43 cellular contexts compared by ENCODE assay signal in the genomic region with DNA sequence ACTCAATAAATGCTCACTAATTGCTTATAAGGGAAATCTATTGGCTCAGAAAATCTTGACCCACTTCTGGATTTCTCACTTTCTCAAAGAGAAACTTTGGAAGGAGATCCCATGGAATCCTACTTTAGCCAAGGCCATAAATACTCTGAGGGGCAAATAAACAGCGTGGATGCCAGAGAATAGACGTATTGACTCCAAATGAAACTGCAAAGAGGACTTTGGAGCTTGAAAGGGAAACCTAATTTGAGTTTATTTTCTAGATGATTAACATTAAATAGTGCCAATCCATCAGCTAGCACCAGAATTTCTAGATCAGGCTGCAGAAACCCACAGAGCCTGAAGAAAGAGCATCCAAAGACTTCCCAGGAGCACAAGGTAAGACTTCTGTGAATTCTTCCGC. TPM values are rescaled to one million over a fixed set of nuclear protein-coding genes. Genes with fewer than 3 reads are reported as not detected.
"Had no signal": no experiment of that assay in that cellular context is flagged by ENCODE, and none has a peak within 500 bp of the region (broad histone marks: within the 10 kb centered on the region; RNA-seq: fewer than 3 reads in every experiment).

MS4A18 (plus strand) TSS at position 301 of the 400 bp plus-strand sequence.

- H3K9me3 ChIP-seq: adrenal gland, ascending aorta, body of pancreas, breast epithelium had no signal

- H3K4me3 ChIP-seq: adrenal gland, ascending aorta, body of pancreas, breast epithelium, cardiac muscle cell had no signal

- H3K36me3 ChIP-seq: adrenal gland, ascending aorta, brain microvascular endothelial cell, breast epithelium, cardiac muscle cell had no signal

- H3K4me3 Mint-ChIP-seq: activated naive CD4-positive, alpha-beta T cell treated with anti-CD3 and anti-CD28 coated beads for 36 hours; activated naive CD4-positive, alpha-beta T cell treated with anti-CD3 and anti-CD28 coated beads, Interleukin-2, amount 10 ng/mL, durations not matched to agents 7 days and 5 days; activated naive CD4-positive, alpha-beta T cell treated with anti-CD3 and anti-CD28 coated beads, Interleukin-2, amount 50 U/mL, for 24 hours; activated naive CD8-positive, alpha-beta T cell; activated naive CD8-positive, alpha-beta T cell treated with anti-CD3 and anti-CD28 coated beads for 36 hours; activated naive CD8-positive, alpha-beta T cell treated with anti-CD3 and anti-CD28 coated beads, Interleukin-2, amount 10 ng/mL, durations not matched to agents 7 days and 5 days; activated naive CD8-positive, alpha-beta T cell treated with anti-CD3 and anti-CD28 coated beads, Interleukin-2, amount 50 U/mL, for 24 hours; activated T-cell treated with anti-CD3 and anti-CD28 coated beads, Interleukin-2, amount 50 U/mL, for 24 hours; activated T-cell treated with anti-CD3 and anti-CD28 coated beads, Interleukin-2, amount 50 U/mL, for 72 hours; activated T-helper 1 cell treated with anti-CD3 and anti-CD28 coated beads, Interleukin-12 subunit alpha, Interleukin-12 subunit beta, Interleukin-2, Interleukin-4 antibody, amounts not matched to agents 30 ng/mL and 10 ng/mL and 1 ng/mL, durations not matched to agents 14 hours and 24 hours and 36 hours; activated T-helper 17 cell treated with anti-CD3 and anti-CD28 coated beads, Interleukin-2, amount 50 U/mL, for 72 hours; brain; central memory CD8-positive, alpha-beta T cell had no signal

- H3K36me3 Mint-ChIP-seq: activated naive CD4-positive, alpha-beta T cell treated with anti-CD3 and anti-CD28 coated beads, Interleukin-2, amount 10 ng/mL, durations not matched to agents 7 days and 5 days; activated naive CD4-positive, alpha-beta T cell treated with anti-CD3 and anti-CD28 coated beads, Interleukin-2, amount 50 U/mL, for 24 hours; activated naive CD4-positive, alpha-beta T cell treated with anti-CD3 and anti-CD28 coated beads, Interleukin-2, amount 50 U/mL, for 72 hours; activated naive CD8-positive, alpha-beta T cell; activated naive CD8-positive, alpha-beta T cell treated with anti-CD3 and anti-CD28 coated beads for 36 hours; activated naive CD8-positive, alpha-beta T cell treated with anti-CD3 and anti-CD28 coated beads, Interleukin-2, amount 10 ng/mL, durations not matched to agents 7 days and 5 days; brain had no signal

- H3K27me3 ChIP-seq: adrenal gland, ascending aorta, body of pancreas, brain microvascular endothelial cell had no signal

- H3K4me1 Mint-ChIP-seq: activated naive CD4-positive, alpha-beta T cell treated with anti-CD3 and anti-CD28 coated beads, Interleukin-2, amount 10 ng/mL, durations not matched to agents 7 days and 5 days; activated naive CD4-positive, alpha-beta T cell treated with anti-CD3 and anti-CD28 coated beads, Interleukin-2, amount 50 U/mL, for 24 hours; activated naive CD8-positive, alpha-beta T cell treated with anti-CD3 and anti-CD28 coated beads for 36 hours; activated naive CD8-positive, alpha-beta T cell treated with anti-CD3 and anti-CD28 coated beads, Interleukin-2, amount 10 ng/mL, durations not matched to agents 7 days and 5 days; activated naive CD8-positive, alpha-beta T cell treated with anti-CD3 and anti-CD28 coated beads, Interleukin-2, amount 50 U/mL, for 24 hours; activated T-helper 17 cell treated with anti-CD3 and anti-CD28 coated beads, Interleukin-2, amount 50 U/mL, for 72 hours; brain; central memory CD8-positive, alpha-beta T cell had no signal

- H3K9me3 Mint-ChIP-seq: activated naive CD4-positive, alpha-beta T cell treated with anti-CD3 and anti-CD28 coated beads for 36 hours; activated naive CD4-positive, alpha-beta T cell treated with anti-CD3 and anti-CD28 coated beads, Interleukin-2, amount 10 ng/mL, durations not matched to agents 7 days and 5 days; activated naive CD4-positive, alpha-beta T cell treated with anti-CD3 and anti-CD28 coated beads, Interleukin-2, amount 50 U/mL, for 24 hours; activated naive CD4-positive, alpha-beta T cell treated with anti-CD3 and anti-CD28 coated beads, Interleukin-2, amount 50 U/mL, for 72 hours; activated naive CD8-positive, alpha-beta T cell treated with anti-CD3 and anti-CD28 coated beads for 36 hours; activated naive CD8-positive, alpha-beta T cell treated with anti-CD3 and anti-CD28 coated beads, Interleukin-2, amount 10 ng/mL, durations not matched to agents 7 days and 5 days; activated naive CD8-positive, alpha-beta T cell treated with anti-CD3 and anti-CD28 coated beads, Interleukin-2, amount 50 U/mL, for 24 hours; activated T-cell treated with anti-CD3 and anti-CD28 coated beads, Interleukin-2, amount 50 U/mL, for 24 hours; activated T-cell treated with anti-CD3 and anti-CD28 coated beads, Interleukin-2, amount 50 U/mL, for 72 hours; activated T-helper 1 cell treated with anti-CD3 and anti-CD28 coated beads, Interleukin-12 subunit alpha, Interleukin-12 subunit beta, Interleukin-2, Interleukin-4 antibody, amounts not matched to agents 30 ng/mL and 10 ng/mL and 1 ng/mL, durations not matched to agents 14 hours and 24 hours and 36 hours; activated T-helper 17 cell treated with anti-CD3 and anti-CD28 coated beads, Interleukin-2, amount 50 U/mL, for 72 hours; activated T-helper 2 cell treated with anti-CD3 and anti-CD28 coated beads, Interferon-gamma antibody, Interleukin-2, Interleukin-4, amounts not matched to agents 10 μg/mL and 5 μg/mL and 100 μg/mL, durations not matched to agents 14 hours and 24 hours and 36 hours; brain; central memory CD8-positive, alpha-beta T cell had no signal

- H3K27ac Mint-ChIP-seq: activated naive CD4-positive, alpha-beta T cell treated with anti-CD3 and anti-CD28 coated beads for 36 hours; activated naive CD4-positive, alpha-beta T cell treated with anti-CD3 and anti-CD28 coated beads, Interleukin-2, amount 10 ng/mL, durations not matched to agents 7 days and 5 days; activated naive CD4-positive, alpha-beta T cell treated with anti-CD3 and anti-CD28 coated beads, Interleukin-2, amount 50 U/mL, for 24 hours; activated naive CD4-positive, alpha-beta T cell treated with anti-CD3 and anti-CD28 coated beads, Interleukin-2, amount 50 U/mL, for 72 hours; activated naive CD8-positive, alpha-beta T cell; activated naive CD8-positive, alpha-beta T cell treated with anti-CD3 and anti-CD28 coated beads for 36 hours; activated naive CD8-positive, alpha-beta T cell treated with anti-CD3 and anti-CD28 coated beads, Interleukin-2, amount 10 ng/mL, durations not matched to agents 7 days and 5 days; activated naive CD8-positive, alpha-beta T cell treated with anti-CD3 and anti-CD28 coated beads, Interleukin-2, amount 50 U/mL, for 24 hours; activated T-cell treated with anti-CD3 and anti-CD28 coated beads, Interleukin-2, amount 50 U/mL, for 24 hours; activated T-cell treated with anti-CD3 and anti-CD28 coated beads, Interleukin-2, amount 50 U/mL, for 72 hours; activated T-helper 1 cell treated with anti-CD3 and anti-CD28 coated beads, Interleukin-12 subunit alpha, Interleukin-12 subunit beta, Interleukin-2, Interleukin-4 antibody, amounts not matched to agents 30 ng/mL and 10 ng/mL and 1 ng/mL, durations not matched to agents 14 hours and 24 hours and 36 hours; activated T-helper 17 cell treated with anti-CD3 and anti-CD28 coated beads, Interleukin-2, amount 50 U/mL, for 72 hours; activated T-helper 2 cell treated with anti-CD3 and anti-CD28 coated beads, Interferon-gamma antibody, Interleukin-2, Interleukin-4, amounts not matched to agents 10 μg/mL and 5 μg/mL and 100 μg/mL, durations not matched to agents 14 hours and 24 hours and 36 hours; brain had no signal

- DNase-seq: activated effector memory CD4-positive, alpha-beta T cell treated with anti-CD3 and anti-CD28 coated beads, Interleukin-2, amount 50 U/mL, for 16 hours; activated effector memory CD4-positive, alpha-beta T cell treated with Interleukin-2 at 50 U/mL for 16 hours; activated gamma-delta T cell; activated gamma-delta T cell treated with Interleukin-2 at 50 U/mL for 16 hours; activated naive CD4-positive, alpha-beta T cell; activated naive CD4-positive, alpha-beta T cell treated with anti-CD3 and anti-CD28 coated beads for 36 hours; activated naive CD4-positive, alpha-beta T cell treated with anti-CD3 and anti-CD28 coated beads, Interleukin-2, amount 10 ng/mL, durations not matched to agents 7 days and 5 days; activated naive CD4-positive, alpha-beta T cell treated with anti-CD3 and anti-CD28 coated beads, Interleukin-2, amount 50 U/mL, for 16 hours; activated naive CD4-positive, alpha-beta T cell treated with Interleukin-2 at 50 U/mL for 16 hours; activated naive CD8-positive, alpha-beta T cell treated with anti-CD3 and anti-CD28 coated beads for 36 hours; activated naive CD8-positive, alpha-beta T cell treated with anti-CD3 and anti-CD28 coated beads, Interleukin-2, amount 10 ng/mL, durations not matched to agents 7 days and 5 days; activated naive CD8-positive, alpha-beta T cell treated with anti-CD3 and anti-CD28 coated beads, Interleukin-2, amount 50 U/mL, for 24 hours; activated T-cell treated with anti-CD3 and anti-CD28 coated beads for 4 hours; activated T-cell treated with anti-CD3 and anti-CD28 coated beads, Interleukin-2, amount 50 U/mL, for 1 hour; activated T-cell treated with anti-CD3 and anti-CD28 coated beads, Interleukin-2, amount 50 U/mL, for 24 hours; activated T-cell treated with anti-CD3 and anti-CD28 coated beads, Interleukin-2, amount 50 U/mL, for 48 hours; activated T-cell treated with anti-CD3 and anti-CD28 coated beads, Interleukin-2, amount 50 U/mL, for 72 hours; adrenal gland; amniotic stem cell; amygdala; anterior cingulate cortex; aorta; body of pancreas; brain microvascular endothelial cell; caudate nucleus; central memory CD4-positive, alpha-beta T cell; cerebellar nuclear complex had no signal

- H3K4me1 ChIP-seq: adrenal gland, ascending aorta, body of pancreas, breast epithelium had no signal

- H3K27ac ChIP-seq: adrenal gland, ascending aorta, body of pancreas, brain microvascular endothelial cell, breast epithelium, cardiac muscle cell had no signal

- ATAC-seq: activated naive CD4-positive, alpha-beta T cell treated with anti-CD3 and anti-CD28 coated beads, Interleukin-2, amount 50 U/mL, for 72 hours; activated naive CD8-positive, alpha-beta T cell treated with anti-CD3 and anti-CD28 coated beads, Interleukin-2, amount 50 U/mL, for 24 hours; activated T-cell treated with anti-CD3 and anti-CD28 coated beads, Interleukin-2, amount 50 U/mL, for 72 hours; activated T-helper 17 cell treated with anti-CD3 and anti-CD28 coated beads, Interleukin-2, amount 50 U/mL, for 72 hours; body of pancreas had no signal

RNA-seq across cellular contexts. Expression of gene MS4A18, which starts in this region (rescaled TPM):
- total RNA-seq: activated naive CD4-positive, alpha-beta T cell treated with anti-CD3 and anti-CD28 coated beads for 36 hours; activated naive CD4-positive, alpha-beta T cell treated with anti-CD3 and anti-CD28 coated beads, Interleukin-2, amount 50 U/mL, for 72 hours; activated naive CD8-positive, alpha-beta T cell treated with anti-CD3 and anti-CD28 coated beads for 36 hours; activated naive CD8-positive, alpha-beta T cell treated with anti-CD3 and anti-CD28 coated beads, Interleukin-2, amount 10 ng/mL, durations not matched to agents 7 days and 5 days; activated T-cell treated with anti-CD3 and anti-CD28 coated beads, Interleukin-2, amount 50 U/mL, for 72 hours; activated T-helper 1 cell treated with anti-CD3 and anti-CD28 coated beads, Interleukin-12 subunit alpha, Interleukin-12 subunit beta, Interleukin-2, Interleukin-4 antibody, amounts not matched to agents 30 ng/mL and 10 ng/mL and 1 ng/mL, durations not matched to agents 14 hours and 24 hours and 36 hours; activated T-helper 17 cell treated with anti-CD3 and anti-CD28 coated beads, Interleukin-2, amount 50 U/mL, for 72 hours; activated T-helper 2 cell treated with anti-CD3 and anti-CD28 coated beads, Interferon-gamma antibody, Interleukin-2, Interleukin-4, amounts not matched to agents 10 μg/mL and 5 μg/mL and 100 μg/mL, durations not matched to agents 14 hours and 24 hours and 36 hours; adrenal gland; aorta; ascending aorta; astrocyte; body of pancreas; breast epithelium; bronchial epithelial cell; cardiac muscle cell; cardiac septum; cerebellum had no signal
- polyA plus RNA-seq: adipose tissue, adrenal gland, aorta, cardiac muscle cell had no signal
